1 cellular context compared by ENCODE assay signal in genomic region chr13:94119360-94119936, GRCh38.
TF ChIP-seq lines count a peak whose summit lies in the region.

No MANE protein-coding gene starts in this region.

TF ChIP-seq in HepG2, 621 proteins besides CTCF, POLR2A, EP300 and RAD21 (continued from another document and continues in another):
- peak; percentile 72 for TF ChIP-seq ZNF574 (CRISPR knock-in tag; IDR thresholded peaks at IDR 0.05)
- TF ChIP-seq ARID5B (CRISPR knock-in tag; IDR thresholded peaks at IDR 0.05), result peak; percentile 87
- TF ChIP-seq PITX1 (CRISPR knock-in tag; IDR thresholded peaks at IDR 0.05), result peak; percentile 64; the same call in 1 of the 2 replicates
- TF ChIP-seq REL (CRISPR knock-in tag; conservative IDR thresholded peaks at IDR 0.05), result no peak
- no peak for TF ChIP-seq ZNF18 (CRISPR knock-in tag; IDR thresholded peaks at IDR 0.05; ENCODE audit: insufficient replicate concordance)
- TF ChIP-seq KLF16 (CRISPR knock-in tag; IDR thresholded peaks at IDR 0.05), result peak in 1 of 2 experiments; percentile 66; a peak in 1 of 4 replicates
- TF ChIP-seq MXD3 (CRISPR knock-in tag; IDR thresholded peaks at IDR 0.05), result no peak
- no peak for TF ChIP-seq LCORL (IDR thresholded peaks at IDR 0.05)
- TF ChIP-seq LCORL (CRISPR knock-in tag; IDR thresholded peaks at IDR 0.05), result peak; percentile 60; the same call in 1 of the 2 replicates
- no peak for TF ChIP-seq ZNF180 (CRISPR knock-in tag; IDR thresholded peaks at IDR 0.05; ENCODE audit: borderline replicate concordance, low read depth)
- no peak for TF ChIP-seq TRAFD1 (CRISPR knock-in tag; IDR thresholded peaks at IDR 0.05; ENCODE audit: borderline replicate concordance)
- TF ChIP-seq ZNF776 (CRISPR knock-in tag; IDR thresholded peaks at IDR 0.05), result no peak
- no peak for TF ChIP-seq SMAD9 (CRISPR knock-in tag; IDR thresholded peaks at IDR 0.05)
- no peak for TF ChIP-seq ZMAT3 (CRISPR knock-in tag; conservative IDR thresholded peaks at IDR 0.05)
- no peak for TF ChIP-seq SP2 (CRISPR knock-in tag; IDR thresholded peaks at IDR 0.05)
- TF ChIP-seq ZNF260 (CRISPR knock-in tag; IDR thresholded peaks at IDR 0.05; ENCODE audit: borderline replicate concordance, low read depth), result no peak
- TF ChIP-seq ZNF138 (CRISPR knock-in tag; IDR thresholded peaks at IDR 0.05; ENCODE audit: low read depth), result no peak
- peak; percentile 95 for TF ChIP-seq GATAD2A (CRISPR knock-in tag; IDR thresholded peaks at IDR 0.05)
- TF ChIP-seq HMG20B (CRISPR knock-in tag; conservative IDR thresholded peaks at IDR 0.05), result peak; percentile 75; the same call in 1 of the 2 replicates
- TF ChIP-seq GRHL1 (CRISPR knock-in tag; conservative IDR thresholded peaks at IDR 0.05), result no peak
- no peak for TF ChIP-seq HMGXB3 (CRISPR knock-in tag; IDR thresholded peaks at IDR 0.05; ENCODE audit: borderline replicate concordance)
- no peak for TF ChIP-seq GZF1 (CRISPR knock-in tag; IDR thresholded peaks at IDR 0.05)
- TF ChIP-seq ZNF557 (CRISPR knock-in tag; IDR thresholded peaks at IDR 0.05), result no peak
- TF ChIP-seq SP1 (IDR thresholded peaks at IDR 0.05), result no peak
- TF ChIP-seq SP1 (CRISPR knock-in tag; IDR thresholded peaks at IDR 0.05), result peak; percentile 80
- 0 out of 2 replicates have a peak, but pooled peaks have one; percentile 40 for TF ChIP-seq KMT2B (CRISPR knock-in tag; IDR thresholded peaks at IDR 0.05)
- TF ChIP-seq ZNF549 (CRISPR knock-in tag; IDR thresholded peaks at IDR 0.05), result no peak
- TF ChIP-seq ZNF142 (CRISPR knock-in tag; IDR thresholded peaks at IDR 0.05), result no peak
- no peak for TF ChIP-seq SP5 (CRISPR knock-in tag; IDR thresholded peaks at IDR 0.05; ENCODE audit: borderline replicate concordance, low read depth)
- TF ChIP-seq ARHGAP35 (CRISPR knock-in tag; IDR thresholded peaks at IDR 0.05; ENCODE audit: borderline replicate concordance), result no peak
- TF ChIP-seq ZNF354B (CRISPR knock-in tag; IDR thresholded peaks at IDR 0.05), result no peak
- no peak for TF ChIP-seq ZNF678 (CRISPR knock-in tag; IDR thresholded peaks at IDR 0.05)
- TF ChIP-seq ISX (CRISPR knock-in tag; conservative IDR thresholded peaks at IDR 0.05), result no peak
- TF ChIP-seq ZNF572 (CRISPR knock-in tag; IDR thresholded peaks at IDR 0.05), result no peak
